Comparison of ENCODE assay signal across 7 cellular contexts in genomic region chr4:49219481-49220225, GRCh38.
A peak's percentile ranks its signal among the peaks of the same experiment; 100 is the strongest.
DNase-seq lines count a peak whose midpoint lies in the region; ATAC-seq, FAIRE-seq and TF ChIP-seq lines count a peak whose summit lies in the region.
"Not testable (repeated sequence)": the region's sequence is repeated elsewhere in the genome, so short reads cannot be mapped to it uniquely, and the experiment has no call there.

No MANE protein-coding gene starts in this region.

- peak overlapping the region; percentile 0 for H4K91ac ChIP-seq in mesenchymal stem cell (ENCODE audit: low read length)

- WGBS in HUES64, result 49% methylated on average over 4 of the region's 4 CpGs
- 44% methylated on average over 4 of the region's 4 CpGs for WGBS in esophagus muscularis mucosa
- 2% methylated on average over 4 of the region's 4 CpGs for WGBS in HepG2 (ENCODE audit: low lambda C conversion rate)
- 32% methylated on average over 4 of the region's 4 CpGs for WGBS in mesenchymal stem cell

- H3K23ac ChIP-seq in mesenchymal stem cell (ENCODE audit: low read length in 2 of 2), result not testable (repeated sequence)

- TF ChIP-seq RAD21 in HepG2 (CRISPR knock-in tag; IDR thresholded peaks at IDR 0.05), result not testable (repeated sequence)

- H2BK5ac ChIP-seq in mesenchymal stem cell (ENCODE audit: low read depth, low read length, poor library complexity, severe bottlenecking), result not testable (repeated sequence)

- not testable (repeated sequence) for H3K18ac ChIP-seq in mesenchymal stem cell (ENCODE audit: low read depth in 1 of 2, low read length in 2 of 2)

- intact Hi-C loops in esophagus muscularis mucosa (cut with DNase I); HepG2 (cut with micrococcal nuclease; ENCODE audit: unreplicated experiment); posterior vena cava (cut with DNase I): not testable (repeated sequence)

- peaks cover 79% of the 10 kb centered on the region for H3K9me3 ChIP-seq in HUES64 (ENCODE audit: insufficient read depth, low read depth, low read length)
- not testable (repeated sequence) for H3K9me3 ChIP-seq in esophagus muscularis mucosa; mesenchymal stem cell (ENCODE audit: control insufficient read depth, low read length)
- peaks cover 89% of the 10 kb centered on the region for H3K9me3 ChIP-seq in iPS-20b (ENCODE audit: insufficient read depth, low read depth, low read length)
- H3K9me3 ChIP-seq in HepG2 (ENCODE audit: low read length), result peaks cover 77% of the 10 kb centered on the region

- not testable (repeated sequence) for H3K36me3 ChIP-seq in HUES64 (ENCODE audit: insufficient read depth, low read length); bronchial epithelial cell (ENCODE audit: control insufficient read depth, insufficient read depth, low read length); esophagus muscularis mucosa; iPS-20b (ENCODE audit: insufficient read depth, low read depth, low read length); HepG2 (replicated peaks in 1 of 2; ENCODE audit: control insufficient read depth in 1 of 2, insufficient read depth in 2 of 2, low read length in 2 of 2); mesenchymal stem cell (ENCODE audit: control insufficient read depth in 1 of 2, insufficient read depth in 2 of 2, low read depth in 1 of 2, low read length in 2 of 2)

- FAIRE-seq in bronchial epithelial cell (lab: Jason Lieb, UNC), result peak; percentile 62
- not testable (repeated sequence) for FAIRE-seq in HepG2 (lab: Jason Lieb, UNC)

- not testable (repeated sequence) for H2AK5ac ChIP-seq in mesenchymal stem cell (ENCODE audit: low read length, severe bottlenecking)

- not testable (repeated sequence) for H2AFZ ChIP-seq in HepG2 (ENCODE audit: low read length); mesenchymal stem cell (ENCODE audit: low read depth, low read length)

- H4K8ac ChIP-seq in mesenchymal stem cell (ENCODE audit: low read length), result not testable (repeated sequence)

- TF ChIP-seq CTCF in bronchial epithelial cell (IDR thresholded peaks at IDR 0.05; ENCODE audit: insufficient read depth, low read length, severe bottlenecking); esophagus muscularis mucosa (IDR thresholded peaks at IDR 0.05); HepG2 (CRISPR knock-in tag; IDR thresholded peaks at IDR 0.05): not testable (repeated sequence)

- not testable (repeated sequence) for DNase-seq in bronchial epithelial cell (ENCODE audit: low read depth); HepG2 (ENCODE audit: low spot score); mesenchymal stem cell
- peak; percentile 94 for DNase-seq in esophagus muscularis mucosa (ENCODE audit: extremely low spot score)
- DNase-seq in posterior vena cava (ENCODE audit: low spot score), result peak; percentile 78

- TF ChIP-seq EP300 in esophagus muscularis mucosa (IDR thresholded peaks at IDR 0.05); HepG2 (IDR thresholded peaks at IDR 0.05; ENCODE audit: low read depth in 2 of 2, low read length in 2 of 2); HepG2 (CRISPR knock-in tag; IDR thresholded peaks at IDR 0.05; ENCODE audit: borderline replicate concordance): not testable (repeated sequence)

- not testable (repeated sequence) for H2BK12ac ChIP-seq in mesenchymal stem cell (ENCODE audit: low read length in 2 of 2)

- not testable (repeated sequence) for H3K4ac ChIP-seq in mesenchymal stem cell (ENCODE audit: low read depth in 1 of 2, low read length in 2 of 2)

- BruUV-seq in HepG2 (replicated peaks; lab: Mats Ljungman, UMichigan), result TSS peak; percentile 71

- H3K27me3 ChIP-seq in HUES64 (ENCODE audit: insufficient read depth, low read length); bronchial epithelial cell (ENCODE audit: control insufficient read depth, insufficient read depth, low read length); esophagus muscularis mucosa; iPS-20b (ENCODE audit: insufficient read depth, low read length); HepG2 (ENCODE audit: control insufficient read depth in 1 of 2, insufficient read depth in 2 of 2, low read length in 2 of 2); mesenchymal stem cell (ENCODE audit: control insufficient read depth in 1 of 2, insufficient read depth in 1 of 2, low read length in 2 of 2): not testable (repeated sequence)

- not testable (repeated sequence) for H3K4me2 ChIP-seq in HepG2 (ENCODE audit: low read depth, low read length); mesenchymal stem cell (ENCODE audit: low read length, poor library complexity, severe bottlenecking)

- not testable (repeated sequence) for H3K79me1 ChIP-seq in mesenchymal stem cell (replicated peaks; ENCODE audit: low read length, poor library complexity, severe bottlenecking)

- not testable (repeated sequence) for H3K14ac ChIP-seq in mesenchymal stem cell (ENCODE audit: low read length in 2 of 2)

- H3K4me3 ChIP-seq in HUES64 (ENCODE audit: low read length) (peak overlapping the region; percentile 16; the same call in 1 of the 2 replicates), iPS-20b (ENCODE audit: low read length) (peak overlapping the region; percentile 32; the same call in 1 of the 2 replicates)
- not testable (repeated sequence) for H3K4me3 ChIP-seq in bronchial epithelial cell (ENCODE audit: low read depth, low read length); esophagus muscularis mucosa; HepG2 (replicated peaks in 1 of 3; ENCODE audit: insufficient read depth in 1 of 3, low read depth in 2 of 3, low read length in 3 of 3); mesenchymal stem cell (ENCODE audit: insufficient read depth in 1 of 2, low read depth in 1 of 2, low read length in 2 of 2)

- in situ Hi-C loops in HepG2 (cut with HindIII; ENCODE audit: extremely low pct_ligation_motif_present, low pct_unique_long_range_greater_than_20kb), result not testable (repeated sequence)

- TF ChIP-seq POLR2A in esophagus muscularis mucosa (IDR thresholded peaks at IDR 0.05; ENCODE audit: low read depth); HepG2 (IDR thresholded peaks at IDR 0.05; ENCODE audit: insufficient read depth in 1 of 2, low read depth in 2 of 2, low read length in 2 of 2): not testable (repeated sequence)

- CTCF ChIA-PET in HepG2 (lab: Yijun Ruan, JAX; ENCODE audit: low intra/inter-chr PET ratio, low total read pairs), result not testable (repeated sequence)

- not testable (repeated sequence) for ATAC-seq in HepG2

- H2BK15ac ChIP-seq in mesenchymal stem cell (ENCODE audit: low read depth, poor library complexity, severe bottlenecking), result not testable (repeated sequence)

- POLR2A ChIA-PET in HepG2 (lab: Yijun Ruan, JAX), result not testable (repeated sequence)

- H3K9ac ChIP-seq in HUES64 (ENCODE audit: low read depth, low read length); iPS-20b (ENCODE audit: low read depth, low read length); HepG2 (ENCODE audit: insufficient read depth, low read depth, low read length); mesenchymal stem cell (ENCODE audit: low read length): not testable (repeated sequence)

- not testable (repeated sequence) for H2BK120ac ChIP-seq in mesenchymal stem cell (ENCODE audit: low read depth, low read length)

- H4K20me1 ChIP-seq in HepG2 (ENCODE audit: insufficient read depth, low read length), result not testable (repeated sequence)

- H3K27ac ChIP-seq in HUES64 (ENCODE audit: low read depth, low read length); esophagus muscularis mucosa (replicated peaks in 1 of 4); iPS-20b (ENCODE audit: low read length); HepG2 (ENCODE audit: extremely low read length, insufficient read depth, low read length); mesenchymal stem cell (ENCODE audit: low read length, poor library complexity, severe bottlenecking): not testable (repeated sequence)

- not testable (repeated sequence) for H3K4me1 ChIP-seq in HUES64 (ENCODE audit: insufficient read depth, low read length); esophagus muscularis mucosa; iPS-20b (ENCODE audit: insufficient read depth, low read length); HepG2 (ENCODE audit: insufficient read depth, low read length); mesenchymal stem cell (ENCODE audit: control insufficient read depth, insufficient read depth, low read depth, low read length)

- H3K79me2 ChIP-seq in HepG2 (ENCODE audit: insufficient read depth, low read length), result not testable (repeated sequence)
